ENCODE assay signal across 1 cellular context in genomic region chr12:52079576-52080402, GRCh38.
TF ChIP-seq lines count a peak whose summit lies in the region.

Gene SMIM41, plus strand, starts transcription at chr12:52079704. Its CDS starts 76 bp downstream, at chr12:52079780.

TF ChIP-seq in IMR-90, 13 proteins besides CTCF, POLR2A, EP300 and RAD21 (continued from another document):
- TF ChIP-seq, protein P1, sequence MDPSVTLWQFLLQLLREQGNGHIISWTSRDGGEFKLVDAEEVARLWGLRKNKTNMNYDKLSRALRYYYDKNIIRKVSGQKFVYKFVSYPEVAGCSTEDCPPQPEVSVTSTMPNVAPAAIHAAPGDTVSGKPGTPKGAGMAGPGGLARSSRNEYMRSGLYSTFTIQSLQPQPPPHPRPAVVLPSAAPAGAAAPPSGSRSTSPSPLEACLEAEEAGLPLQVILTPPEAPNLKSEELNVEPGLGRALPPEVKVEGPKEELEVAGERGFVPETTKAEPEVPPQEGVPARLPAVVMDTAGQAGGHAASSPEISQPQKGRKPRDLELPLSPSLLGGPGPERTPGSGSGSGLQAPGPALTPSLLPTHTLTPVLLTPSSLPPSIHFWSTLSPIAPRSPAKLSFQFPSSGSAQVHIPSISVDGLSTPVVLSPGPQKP (IDR thresholded peaks at IDR 0.05; ENCODE audit: borderline replicate concordance, low read depth, low read length), result no peak
- no peak for TF ChIP-seq RCOR1 (IDR thresholded peaks at IDR 0.05; ENCODE audit: insufficient replicate concordance, low read length)
- no peak for TF ChIP-seq FOS (IDR thresholded peaks at IDR 0.05; ENCODE audit: low read depth, low read length)
- no peak for TF ChIP-seq MXI1 (IDR thresholded peaks at IDR 0.05; ENCODE audit: borderline replicate concordance, low read depth, low read length)
